ENCODE assay signal across 1 cellular context in genomic region chr2:240876475-240877251, GRCh38.
TF ChIP-seq lines count a peak whose summit lies in the region.

No MANE protein-coding gene starts in this region.

TF ChIP-seq in HepG2, 621 proteins besides CTCF, POLR2A, EP300 and RAD21 (continued from another document and continues in another):
- TF ChIP-seq ATF6 (CRISPR knock-in tag; conservative IDR thresholded peaks at IDR 0.05) (no peak), STAG1 (CRISPR knock-in tag; IDR thresholded peaks at IDR 0.05) (peak; percentile 25; the same call in 1 of the 2 replicates), IKZF5 (CRISPR knock-in tag; IDR thresholded peaks at IDR 0.05) (peak; percentile 90), POLR2AphosphoS2 (IDR thresholded peaks at IDR 0.05; ENCODE audit: low read depth, low read length) (no peak), ZBTB43 (CRISPR knock-in tag; conservative IDR thresholded peaks at IDR 0.05) (peak; percentile 91), NR2F6 (IDR thresholded peaks at IDR 0.05) (peak; percentile 38; the same call in 1 of the 2 replicates), NR2F6 (CRISPR knock-in tag; IDR thresholded peaks at IDR 0.05) (no peak; the same call in 1 of the 2 replicates), ZNF317 (CRISPR knock-in tag; IDR thresholded peaks at IDR 0.05) (peak; percentile 91), ZNF350 (CRISPR knock-in tag; IDR thresholded peaks at IDR 0.05; ENCODE audit: borderline replicate concordance, low read depth) (peak; percentile 87; the same call in 1 of the 2 replicates), MED13 (CRISPR knock-in tag; IDR thresholded peaks at IDR 0.05) (no peak; the same call in 1 of the 2 replicates), ZNF17 (CRISPR knock-in tag; IDR thresholded peaks at IDR 0.05) (no peak), SRSF9 (IDR thresholded peaks at IDR 0.05; ENCODE audit: borderline replicate concordance, insufficient read depth, low read depth, low read length, poor library complexity, severe bottlenecking) (no peak), ZBTB26 (CRISPR knock-in tag; IDR thresholded peaks at IDR 0.05; ENCODE audit: borderline replicate concordance) (peak; percentile 71; the same call in 1 of the 2 replicates), ZBTB33 (CRISPR knock-in tag; IDR thresholded peaks at IDR 0.05) (peak; percentile 71), THRA (CRISPR knock-in tag; IDR thresholded peaks at IDR 0.05; ENCODE audit: borderline replicate concordance) (peak; percentile 84), ZBTB14 (CRISPR knock-in tag; IDR thresholded peaks at IDR 0.05) (no peak), SRSF1 (optimal IDR thresholded peaks at IDR 0.05; ENCODE audit: low read depth, low read length) (peak; percentile 58), MZF1 (CRISPR knock-in tag; IDR thresholded peaks at IDR 0.05; ENCODE audit: borderline replicate concordance) (peak; percentile 77; the same call in 1 of the 2 replicates), ARID2 (CRISPR knock-in tag; IDR thresholded peaks at IDR 0.05; ENCODE audit: borderline replicate concordance) (peak; percentile 96; the same call in 1 of the 2 replicates), ZNF230 (CRISPR knock-in tag; IDR thresholded peaks at IDR 0.05) (no peak; the same call in 1 of the 2 replicates), ZNF275 (CRISPR knock-in tag; IDR thresholded peaks at IDR 0.05; ENCODE audit: borderline replicate concordance) (peak; percentile 88), SKI (IDR thresholded peaks at IDR 0.05; ENCODE audit: partially characterized antibody) (no peak), BATF2 (CRISPR knock-in tag; IDR thresholded peaks at IDR 0.05) (no peak), KDM5B (CRISPR knock-in tag; IDR thresholded peaks at IDR 0.05; ENCODE audit: borderline replicate concordance) (peak; percentile 84; the same call in 1 of the 2 replicates), NFYC (CRISPR knock-in tag; IDR thresholded peaks at IDR 0.05) (peak; percentile 44), ZBTB46 (CRISPR knock-in tag; IDR thresholded peaks at IDR 0.05; ENCODE audit: borderline replicate concordance) (no peak), RAD51 (IDR thresholded peaks at IDR 0.05; ENCODE audit: borderline replicate concordance) (no peak), GFI1 (CRISPR knock-in tag; IDR thresholded peaks at IDR 0.05; ENCODE audit: borderline replicate concordance) (peak; percentile 60; the same call in 1 of the 2 replicates), ZNF773 (CRISPR knock-in tag; IDR thresholded peaks at IDR 0.05; ENCODE audit: borderline replicate concordance) (no peak), RBM22 (optimal IDR thresholded peaks at IDR 0.05; ENCODE audit: low read length) (no peak), TFAP4 (IDR thresholded peaks at IDR 0.05; ENCODE audit: borderline replicate concordance, low read depth) (peak; percentile 62; the same call in 1 of the 2 replicates), E2F2 (CRISPR knock-in tag; IDR thresholded peaks at IDR 0.05; ENCODE audit: borderline replicate concordance) (no peak), ZNF512 (CRISPR knock-in tag; IDR thresholded peaks at IDR 0.05) (peak; percentile 78; the same call in 1 of the 2 replicates), ZNF598 (CRISPR knock-in tag; IDR thresholded peaks at IDR 0.05; ENCODE audit: borderline replicate concordance) (peak; percentile 94; the same call in 1 of the 2 replicates), NR0B2 (CRISPR knock-in tag; IDR thresholded peaks at IDR 0.05) (peak; percentile 86; the same call in 1 of the 2 replicates), ZNF496 (CRISPR knock-in tag; IDR thresholded peaks at IDR 0.05; ENCODE audit: insufficient replicate concordance) (no peak), KDM3A (CRISPR knock-in tag; IDR thresholded peaks at IDR 0.05; ENCODE audit: low read depth) (peak; percentile 80; the same call in 1 of the 2 replicates)
